12 cellular contexts compared by ENCODE assay signal in the genomic region with DNA sequence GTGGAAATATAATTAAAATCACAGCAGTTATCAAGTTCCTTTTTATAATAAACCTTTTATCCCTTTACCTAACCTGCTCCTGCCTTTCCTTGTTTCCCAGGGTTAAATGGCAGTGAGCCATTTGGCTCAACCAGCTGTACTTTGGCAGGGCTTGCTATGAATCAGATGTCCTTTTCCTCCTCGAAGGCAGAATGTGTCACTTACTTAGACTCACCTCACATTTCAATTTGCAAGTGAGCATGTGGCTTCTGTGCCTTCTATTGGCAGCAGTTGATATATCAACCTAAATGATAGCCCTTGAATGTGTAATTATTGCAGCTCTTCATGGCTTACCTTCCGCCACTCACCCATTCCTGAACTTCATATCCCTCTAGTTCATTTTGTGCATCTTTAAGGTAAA.
DNase-seq lines count a peak whose midpoint lies in the region; ATAC-seq, FAIRE-seq and TF ChIP-seq lines count a peak whose summit lies in the region.
"Had no signal": no experiment of that assay in that cellular context is flagged by ENCODE, and none has a peak within 500 bp of the region (broad histone marks: within the 10 kb centered on the region; RNA-seq: fewer than 3 reads in every experiment).

No MANE protein-coding gene starts in this region.

- H3K9me1 ChIP-seq in endothelial cell of umbilical vein (replicated peaks; ENCODE audit: control insufficient read depth, extremely low read depth, insufficient read depth, low read length) = no peaks in the 10 kb centered on the region

- BruUV-seq in endothelial cell of umbilical vein (replicated peaks; lab: Mats Ljungman, UMichigan) = no TSS peak

- H3K14ac ChIP-seq in mesenchymal stem cell (ENCODE audit: low read length in 2 of 2) = no peak overlapping the region

- H2BK120ac ChIP-seq in mesenchymal stem cell (ENCODE audit: low read depth, low read length) = no peak overlapping the region

- peaks cover 3% of the 10 kb centered on the region for H3K4me1 ChIP-seq in endothelial cell of umbilical vein (ENCODE audit: control insufficient read depth, extremely low read depth, insufficient read depth, low read length)
- peaks cover 1% of the 10 kb centered on the region for H3K4me1 ChIP-seq in mesenchymal stem cell (ENCODE audit: control insufficient read depth, insufficient read depth, low read depth, low read length)

- FAIRE-seq in endothelial cell of umbilical vein (lab: Jason Lieb, UNC) = peak; percentile 88

- H3K4me3 ChIP-seq in endothelial cell of umbilical vein (replicated peaks in 1 of 3; ENCODE audit: insufficient read depth in 1 of 3, low read depth in 1 of 3, low read length in 3 of 3) = no peak overlapping the region
- no peak overlapping the region for H3K4me3 ChIP-seq in mesenchymal stem cell (ENCODE audit: insufficient read depth in 1 of 2, low read depth in 1 of 2, low read length in 2 of 2)
- H3K4me3 ChIP-seq: esophagus muscularis mucosa had no signal

- CTCF ChIA-PET in endothelial cell of umbilical vein (lab: Charles Lee) = interaction anchor here (1.0 to 1.5 kb wide), 3 partner anchors 9 to 564 kb away, joined by 3 to 5 read pairs (median 3); no protein-coding TSS in a partner anchor

- H4K91ac ChIP-seq in mesenchymal stem cell (ENCODE audit: low read length) = no peak overlapping the region

- H2BK15ac ChIP-seq in mesenchymal stem cell (ENCODE audit: low read depth, poor library complexity, severe bottlenecking) = no peak overlapping the region

- no peaks in the 10 kb centered on the region for H3K79me2 ChIP-seq in endothelial cell of umbilical vein (ENCODE audit: control insufficient read depth, insufficient read depth, low read length)

- dilution Hi-C loops in endothelial cell of umbilical vein (cut with MboI; ENCODE audit: extremely low pct_ligation_motif_present, low sequenced_read_pairs) = no loop called here

- H3K4me2 ChIP-seq in endothelial cell of umbilical vein (ENCODE audit: insufficient read depth, low read length) = no peak overlapping the region
- H3K4me2 ChIP-seq in mesenchymal stem cell (ENCODE audit: low read length, poor library complexity, severe bottlenecking) = no peak overlapping the region

- ATAC-seq in GM21529 (IDR thresholded peaks at IDR 0.05; ENCODE audit: unreplicated experiment) = no peak
- ATAC-seq in HG03571 (IDR thresholded peaks at IDR 0.05; ENCODE audit: unreplicated experiment) = no peak
- ATAC-seq: activated T-cell treated with anti-CD3 and anti-CD28 coated beads, Interleukin-2, amount 50 U/mL, for 72 hours; T-cell had no signal

- no peak overlapping the region for H2BK5ac ChIP-seq in mesenchymal stem cell (ENCODE audit: low read depth, low read length, poor library complexity, severe bottlenecking)

- WGBS in mesenchymal stem cell = 75% methylated on average over 1 of the region's 2 CpGs

- H3K9ac ChIP-seq in endothelial cell of umbilical vein (replicated peaks; ENCODE audit: extremely low read depth, insufficient read depth, low read length) (no peak overlapping the region), mesenchymal stem cell (ENCODE audit: low read length) (no peak overlapping the region)

- peak overlapping the region; percentile 19 for H2AK5ac ChIP-seq in mesenchymal stem cell (ENCODE audit: low read length, severe bottlenecking)

- POLR2A ChIA-PET in endothelial cell of umbilical vein (lab: Charles Lee) = no interaction called here

- H3K9me3 ChIP-seq in endothelial cell of umbilical vein (replicated peaks; ENCODE audit: control insufficient read depth, insufficient read depth, low read length) (no peaks in the 10 kb centered on the region), mesenchymal stem cell (ENCODE audit: control insufficient read depth, low read length) (no peaks in the 10 kb centered on the region)
- H3K9me3 ChIP-seq: esophagus muscularis mucosa had no signal

- TF ChIP-seq POLR2A in endothelial cell of umbilical vein (IDR thresholded peaks at IDR 0.05; ENCODE audit: low read depth, low read length) = no peak

- no peak overlapping the region for H3K4ac ChIP-seq in mesenchymal stem cell (ENCODE audit: low read depth in 1 of 2, low read length in 2 of 2)

- no peak for TF ChIP-seq CTCF in endothelial cell of umbilical vein (IDR thresholded peaks at IDR 0.05; ENCODE audit: extremely low read depth in 1 of 2, insufficient read depth in 1 of 2, low read depth in 1 of 2, low read length in 2 of 2)

- DNase-seq in Ammon's horn (ENCODE audit: low spot score) (peak; percentile 38), NCI-H226 (peak; percentile 60), endothelial cell of umbilical vein (ENCODE audit: low read depth, low spot score) (peak; percentile 96), mesenchymal stem cell (no peak), cortex of kidney (lab: John Stamatoyannopoulos, UW) (no peak), NCI-H526 treated with DMSO at 0.1 percent for 48 hours (lab: John Stamatoyannopoulos, UW) (no peak)
- DNase-seq: activated T-cell treated with anti-CD3 and anti-CD28 coated beads, Interleukin-2, amount 50 U/mL, for 72 hours; stimulated activated naive CD4-positive, alpha-beta T cell treated with Interleukin-2 at 50 U/mL for 16 hours; T-cell had no signal

- no peak overlapping the region for H2BK12ac ChIP-seq in mesenchymal stem cell (ENCODE audit: low read length in 2 of 2)

- no peak overlapping the region for H3K23ac ChIP-seq in mesenchymal stem cell (ENCODE audit: low read length in 2 of 2)

- no peaks in the 10 kb centered on the region for H4K20me1 ChIP-seq in endothelial cell of umbilical vein (replicated peaks; ENCODE audit: control insufficient read depth, extremely low read depth, insufficient read depth, low read length)

- H3K36me3 ChIP-seq in endothelial cell of umbilical vein (ENCODE audit: control insufficient read depth in 2 of 2, extremely low read depth in 1 of 2, insufficient read depth in 2 of 2, low read length in 2 of 2) = no peaks in the 10 kb centered on the region
- H3K36me3 ChIP-seq in mesenchymal stem cell (ENCODE audit: control insufficient read depth in 1 of 2, insufficient read depth in 2 of 2, low read depth in 1 of 2, low read length in 2 of 2) = no peaks in the 10 kb centered on the region
- H3K36me3 ChIP-seq: esophagus muscularis mucosa had no signal

- no peak overlapping the region for H3K27ac ChIP-seq in endothelial cell of umbilical vein (ENCODE audit: insufficient read depth, low read depth, low read length)
- no peak overlapping the region for H3K27ac ChIP-seq in mesenchymal stem cell (ENCODE audit: low read length, poor library complexity, severe bottlenecking)
- H3K27ac ChIP-seq: esophagus muscularis mucosa had no signal

- intact Hi-C loops in endothelial cell of umbilical vein (cut with micrococcal nuclease) = no loop called here

- H3K27me3 ChIP-seq in endothelial cell of umbilical vein (ENCODE audit: control insufficient read depth in 2 of 2, insufficient read depth in 2 of 2, low read length in 2 of 2) = no peaks in the 10 kb centered on the region
- H3K27me3 ChIP-seq in mesenchymal stem cell (ENCODE audit: control insufficient read depth in 1 of 2, insufficient read depth in 1 of 2, low read length in 2 of 2) = no peaks in the 10 kb centered on the region
- H3K27me3 ChIP-seq: esophagus muscularis mucosa had no signal

- no peak overlapping the region for H3K18ac ChIP-seq in mesenchymal stem cell (ENCODE audit: low read depth in 1 of 2, low read length in 2 of 2)

- H2AFZ ChIP-seq in endothelial cell of umbilical vein (ENCODE audit: low read depth, low read length) (no peak overlapping the region), mesenchymal stem cell (ENCODE audit: low read depth, low read length) (no peak overlapping the region)

- H3K79me1 ChIP-seq in mesenchymal stem cell (replicated peaks; ENCODE audit: low read length, poor library complexity, severe bottlenecking) = no peaks in the 10 kb centered on the region

- H4K8ac ChIP-seq in mesenchymal stem cell (ENCODE audit: low read length) = no peak overlapping the region

TF ChIP-seq in endothelial cell of umbilical vein, 7 proteins besides CTCF, POLR2A, EP300 and RAD21:
- TF ChIP-seq, protein P1, sequence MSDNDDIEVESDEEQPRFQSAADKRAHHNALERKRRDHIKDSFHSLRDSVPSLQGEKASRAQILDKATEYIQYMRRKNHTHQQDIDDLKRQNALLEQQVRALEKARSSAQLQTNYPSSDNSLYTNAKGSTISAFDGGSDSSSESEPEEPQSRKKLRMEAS (IDR thresholded peaks at IDR 0.05; ENCODE audit: insufficient read depth, insufficient read length) = no peak
- TF ChIP-seq GATA2 (IDR thresholded peaks at IDR 0.05; ENCODE audit: insufficient read depth, insufficient read length, low read depth, low read length) (peak; percentile 18), MYC (IDR thresholded peaks at IDR 0.05; ENCODE audit: low read depth, low read length) (no peak), JUN (IDR thresholded peaks at IDR 0.05; ENCODE audit: borderline replicate concordance, insufficient read depth, insufficient read length, low read depth) (peak; percentile 42), FOS (IDR thresholded peaks at IDR 0.05; ENCODE audit: borderline replicate concordance, insufficient read depth, low read length) (peak; percentile 58), EZH2 (IDR thresholded peaks at IDR 0.05; ENCODE audit: borderline replicate concordance, low read depth, low read length, severe bottlenecking) (no peak), POLR2AphosphoS5 (IDR thresholded peaks at IDR 0.05; ENCODE audit: insufficient read depth, low read depth, low read length) (peak; percentile 48)

Comparison
In these comparisons a context has a peak if more than half of its experiments do, and no peak if none do; other contexts are left out.
1. DNase-seq: peak in Ammon's horn (single experiment), NCI-H226 (single experiment) and endothelial cell of umbilical vein (single experiment); none in mesenchymal stem cell (single experiment), cortex of kidney (single experiment) and NCI-H526 treated with DMSO at 0.1 percent for 48 hours (single experiment).